Comparison of ENCODE assay signal across 9 cellular contexts in genomic region chr1:20483098-20483832, GRCh38. TPM values are rescaled to one million over a fixed set of nuclear protein-coding genes. Genes with fewer than 3 reads are reported as not detected.
DNase-seq lines count a peak whose midpoint lies in the region; ATAC-seq and TF ChIP-seq lines count a peak whose summit lies in the region.
"Had no signal": no experiment of that assay in that cellular context is flagged by ENCODE, and none has a peak within 500 bp of the region (broad histone marks: within the 10 kb centered on the region; RNA-seq: fewer than 3 reads in every experiment).

No MANE protein-coding gene starts in this region.

- H3K4me1 ChIP-seq in muscle layer of colon (ENCODE audit: insufficient read depth, low read length) (peaks cover 10% of the 10 kb centered on the region), vagina (peaks cover 36% of the 10 kb centered on the region), body of pancreas (peaks cover 57% of the 10 kb centered on the region)

- peaks cover 4% of the 10 kb centered on the region for H3K36me3 Mint-ChIP-seq in stimulated activated naive CD8-positive, alpha-beta T cell treated with anti-CD3 and anti-CD28 coated beads, Interleukin-15, Interleukin-2, amounts not matched to agents 100 ng/mL and 50 ng/mL, for 24 hours (ENCODE audit: low read depth)
- peaks cover 17% of the 10 kb centered on the region for H3K36me3 Mint-ChIP-seq in effector memory CD8-positive, alpha-beta T cell (ENCODE audit: insufficient read depth)

- TF ChIP-seq POLR2A in vagina (IDR thresholded peaks at IDR 0.05): no peak
- TF ChIP-seq POLR2A in body of pancreas (IDR thresholded peaks at IDR 0.05): no peak

- DNase-seq in stimulated activated naive CD8-positive, alpha-beta T cell treated with anti-CD3 and anti-CD28 coated beads, Interleukin-15, Interleukin-2, amounts not matched to agents 100 U/mL and 50 U/mL, for 24 hours: no peak
- no peak for DNase-seq in effector memory CD8-positive, alpha-beta T cell
- DNase-seq in vagina (ENCODE audit: extremely low spot score in 2 of 2) (no peak), AG20443 (ENCODE audit: low spot score) (no peak), body of pancreas (no peak)

- H3K27me3 ChIP-seq in muscle layer of colon (ENCODE audit: control insufficient read depth in 1 of 2, insufficient read depth in 2 of 2, low read length in 2 of 2) (peaks cover 0 to 9% of the 10 kb centered on the region in 2 donors), vagina (no peaks in the 10 kb centered on the region), body of pancreas (peaks cover 0 to 24% of the 10 kb centered on the region in 2 donors)

- peaks cover 10% of the 10 kb centered on the region for H3K4me1 Mint-ChIP-seq in stimulated activated naive CD8-positive, alpha-beta T cell treated with anti-CD3 and anti-CD28 coated beads, Interleukin-15, Interleukin-2, amounts not matched to agents 100 ng/mL and 50 ng/mL, for 24 hours (ENCODE audit: low read depth)
- H3K4me1 Mint-ChIP-seq in effector memory CD8-positive, alpha-beta T cell (ENCODE audit: low read depth in 2 of 2): peaks cover 23 to 28% of the 10 kb centered on the region in 2 donors

- 26 to 29% methylated on average over 16 of the region's 16 CpGs for WGBS in body of pancreas, 2 donors

- peaks cover 78% of the 10 kb centered on the region for H3K27me3 Mint-ChIP-seq in stimulated activated naive CD8-positive, alpha-beta T cell treated with anti-CD3 and anti-CD28 coated beads, Interleukin-15, Interleukin-2, amounts not matched to agents 100 ng/mL and 50 ng/mL, for 24 hours
- peaks cover 38 to 60% of the 10 kb centered on the region in 2 donors for H3K27me3 Mint-ChIP-seq in effector memory CD8-positive, alpha-beta T cell

- peak overlapping the region; percentile 58 for H3K27ac ChIP-seq in muscle layer of colon (ENCODE audit: low read depth, low read length)
- peak overlapping the region; percentile 85 for H3K27ac ChIP-seq in vagina
- no peak overlapping the region for H3K27ac ChIP-seq in body of pancreas
- H3K27ac ChIP-seq: HL-60 had no signal

- no peaks in the 10 kb centered on the region for H3K9me3 Mint-ChIP-seq in stimulated activated naive CD8-positive, alpha-beta T cell treated with anti-CD3 and anti-CD28 coated beads, Interleukin-15, Interleukin-2, amounts not matched to agents 100 ng/mL and 50 ng/mL, for 24 hours
- H3K9me3 Mint-ChIP-seq in effector memory CD8-positive, alpha-beta T cell: no peaks in the 10 kb centered on the region

- H3K9me3 ChIP-seq in muscle layer of colon (ENCODE audit: low read length) (no peaks in the 10 kb centered on the region), vagina (no peaks in the 10 kb centered on the region), body of pancreas (no peaks in the 10 kb centered on the region)

- H3K36me3 ChIP-seq in muscle layer of colon (ENCODE audit: insufficient read depth, low read length) (no peaks in the 10 kb centered on the region), vagina (no peaks in the 10 kb centered on the region), body of pancreas (replicated peaks in 1 of 2; ENCODE audit: insufficient read depth in 1 of 2, low read depth in 2 of 2) (no peaks in the 10 kb centered on the region)

- H3K27ac Mint-ChIP-seq in stimulated activated naive CD8-positive, alpha-beta T cell treated with anti-CD3 and anti-CD28 coated beads, Interleukin-15, Interleukin-2, amounts not matched to agents 100 ng/mL and 50 ng/mL, for 24 hours: no peak overlapping the region
- no peak overlapping the region for H3K27ac Mint-ChIP-seq in effector memory CD8-positive, alpha-beta T cell

- ATAC-seq in stimulated activated naive CD8-positive, alpha-beta T cell treated with anti-CD3 and anti-CD28 coated beads, Interleukin-15, Interleukin-2, amounts not matched to agents 100 U/mL and 50 U/mL, for 24 hours: no peak
- ATAC-seq in effector memory CD8-positive, alpha-beta T cell (replicated peaks): no peak
- no peak for ATAC-seq in GM21360 (IDR thresholded peaks at IDR 0.05; ENCODE audit: unreplicated experiment)
- ATAC-seq in body of pancreas: no peak

- H3K4me3 ChIP-seq in muscle layer of colon (ENCODE audit: low read depth in 1 of 2, low read length in 2 of 2) (peak overlapping the region; percentile 73 to 79), vagina (peak overlapping the region; percentile 60 to 79), body of pancreas (no peak overlapping the region)

- peak overlapping the region; percentile 57 for H3K9ac ChIP-seq in muscle layer of colon (ENCODE audit: low read length)

- TF ChIP-seq CTCF in vagina (IDR thresholded peaks at IDR 0.05) (no peak), body of pancreas (IDR thresholded peaks at IDR 0.05) (no peak)

- intact Hi-C loops in vagina (cut with DNase I): no loop called here
- intact Hi-C loops in body of pancreas (cut with DNase I): no loop called here

- H3K4me3 Mint-ChIP-seq in stimulated activated naive CD8-positive, alpha-beta T cell treated with anti-CD3 and anti-CD28 coated beads, Interleukin-15, Interleukin-2, amounts not matched to agents 100 ng/mL and 50 ng/mL, for 24 hours: peak overlapping the region; percentile 44
- peak overlapping the region; percentile 74 to 89 for H3K4me3 Mint-ChIP-seq in effector memory CD8-positive, alpha-beta T cell

RNA-seq across cellular contexts. Expression of gene CAMK2N1, which starts 2.7 kb away (rescaled TPM):
- 18.9 TPM for total RNA-seq in vagina
- 1 to 10 TPM; 5.3 to 5.4 TPM for total RNA-seq in body of pancreas

RNA-seq across cellular contexts. Expression of gene MUL1, which starts 24.7 kb away (rescaled TPM):
- total RNA-seq in vagina: 19.9 TPM
- total RNA-seq in body of pancreas: 10 to 100 TPM; 18.7 to 20.4 TPM

Comparison
In these comparisons a context has a peak if more than half of its experiments do, and no peak if none do; other contexts are left out.
1. H3K27ac ChIP-seq: peak in muscle layer of colon (single experiment) and vagina (single experiment); none in body of pancreas (0 of 4).
2. H3K4me3 ChIP-seq: peak in muscle layer of colon (2 of 2) and vagina (2 of 2); none in body of pancreas (0 of 2).